Comparison of ENCODE assay signal across 9 cellular contexts in the genomic region with DNA sequence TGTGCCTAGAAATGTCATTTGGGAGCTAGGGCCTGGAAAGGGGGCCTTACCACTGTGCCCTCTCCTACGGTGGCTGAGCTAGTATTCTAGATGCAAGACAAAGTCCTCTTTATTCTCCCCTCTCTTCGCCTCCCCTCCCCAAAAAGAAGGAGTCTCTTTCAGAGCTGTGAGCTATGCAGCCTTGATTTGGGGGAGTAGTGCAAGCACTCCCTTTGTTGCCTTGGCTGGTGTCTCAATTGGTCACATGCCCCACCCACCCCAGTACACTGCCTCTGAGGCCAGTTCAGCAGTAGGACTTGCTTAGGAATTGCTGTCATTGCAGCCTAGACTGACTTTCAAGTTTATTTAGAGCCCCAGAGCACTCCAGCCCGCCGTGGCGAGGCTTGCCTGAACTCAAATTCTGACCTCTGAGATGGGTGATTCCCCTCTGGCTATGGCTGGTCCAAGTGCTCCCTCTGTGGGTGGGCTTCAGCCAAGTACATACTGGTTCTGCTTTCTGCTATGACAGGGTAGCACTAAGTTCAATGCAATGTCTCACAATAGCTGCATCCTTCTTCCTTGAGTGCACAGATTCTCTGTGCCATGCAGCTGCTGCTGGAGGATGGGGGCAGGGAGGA. TPM values are rescaled to one million over a fixed set of nuclear protein-coding genes. Genes with fewer than 3 reads are reported as not detected.
DNase-seq lines count a peak whose midpoint lies in the region; ATAC-seq and TF ChIP-seq lines count a peak whose summit lies in the region.
"Had no signal": no experiment of that assay in that cellular context is flagged by ENCODE, and none has a peak within 500 bp of the region (broad histone marks: within the 10 kb centered on the region; RNA-seq: fewer than 3 reads in every experiment).

No MANE protein-coding gene starts in this region.

- no peaks in the 10 kb centered on the region for H3K36me3 ChIP-seq in esophagus squamous epithelium
- H3K36me3 ChIP-seq: SJSA1 had no signal

- no peak overlapping the region for H3K4me3 ChIP-seq in esophagus squamous epithelium
- H3K4me3 ChIP-seq: SJSA1 had no signal

- DNase-seq in ELF-1 (ENCODE audit: low read depth, low spot score) (peak; percentile 66), T-helper 17 cell (no peak), head of caudate nucleus (peak in 25 of 42 donors; percentile 6 to 64 (median 29)), GM19238 (ENCODE audit: insufficient read length, low spot score) (no peak), esophagus squamous epithelium (lab: John Stamatoyannopoulos, UW) (no peak), NCI-H2196 treated with DMSO at 0.1 percent for 48 hours (lab: John Stamatoyannopoulos, UW; ENCODE audit: unreplicated experiment) (no peak)

- TF ChIP-seq POLR2A in esophagus squamous epithelium (IDR thresholded peaks at IDR 0.05) = no peak

- 67 to 74% methylated on average over 5 of the region's 5 CpGs for WGBS in esophagus squamous epithelium, 2 donors

- no peak overlapping the region for H3K4me3 Mint-ChIP-seq in T-helper 17 cell

- H3K9me3 ChIP-seq in T-helper 17 cell (ENCODE audit: control insufficient read depth, low read length, poor library complexity, severe bottlenecking) = no peaks in the 10 kb centered on the region
- H3K9me3 ChIP-seq in esophagus squamous epithelium = no peaks in the 10 kb centered on the region
- H3K9me3 ChIP-seq: SJSA1 had no signal

- no peaks in the 10 kb centered on the region for H3K27me3 ChIP-seq in esophagus squamous epithelium
- H3K27me3 ChIP-seq: SJSA1 had no signal

- no peaks in the 10 kb centered on the region for H3K4me1 ChIP-seq in esophagus squamous epithelium
- H3K4me1 ChIP-seq: SJSA1 had no signal

- TF ChIP-seq CTCF in esophagus squamous epithelium (IDR thresholded peaks at IDR 0.05) = no peak

- H3K27ac Mint-ChIP-seq in T-helper 17 cell = no peak overlapping the region

- ATAC-seq in GM19043 (IDR thresholded peaks at IDR 0.05; ENCODE audit: low read depth, unreplicated experiment) (peak; percentile 97), HG03095 (IDR thresholded peaks at IDR 0.05; ENCODE audit: unreplicated experiment) (peak; percentile 96), T-helper 17 cell (peak; percentile 56)

- peaks cover 5% of the 10 kb centered on the region for H3K27me3 Mint-ChIP-seq in T-helper 17 cell

- intact Hi-C loops in head of caudate nucleus (cut with DNase I) (no loop called here), esophagus squamous epithelium (cut with DNase I) (no loop called here)

- H3K36me3 Mint-ChIP-seq in T-helper 17 cell (ENCODE audit: low read depth) = peaks cover 4% of the 10 kb centered on the region

- no peaks in the 10 kb centered on the region for H3K4me1 Mint-ChIP-seq in T-helper 17 cell

- no peak overlapping the region for H3K27ac ChIP-seq in esophagus squamous epithelium
- H3K27ac ChIP-seq: SJSA1 had no signal

RNA-seq across cellular contexts. Expression of gene FBXO33, which starts 37.0 kb away (rescaled TPM):
- total RNA-seq in T-helper 17 cell (10 to 100 TPM; 47.8 to 59.1 TPM), esophagus squamous epithelium (10 to 100 TPM in 1 of 4 donors, 1 to 10 TPM in 3; 4.8 to 10.1 (median 9.0) TPM)

Comparison
In these comparisons a context has a peak if more than half of its experiments do, and no peak if none do; other contexts are left out.
1. DNase-seq: peak in ELF-1 (single experiment) and head of caudate nucleus (25 of 42); none in T-helper 17 cell (0 of 3), GM19238 (single experiment), esophagus squamous epithelium (single experiment) and NCI-H2196 treated with DMSO at 0.1 percent for 48 hours (single experiment).
2. RNA of gene FBXO33, which starts 37.0 kb away (total RNA-seq): 47.8 to 59.1 TPM in T-helper 17 cell; 4.8 to 10.1 TPM in esophagus squamous epithelium; every median in the first group is over 4 times any median in the second.
3. Peak in every context shown above with its lines, with median percentiles within 50 percentile points of each other: ATAC-seq.